ENCODE assay signal across 18 cellular contexts in genomic region chr15:89672221-89673161, GRCh38. TPM values are rescaled to one million over a fixed set of nuclear protein-coding genes. Genes with fewer than 3 reads are reported as not detected.
DNase-seq lines count a peak whose midpoint lies in the region; ATAC-seq, FAIRE-seq and TF ChIP-seq lines count a peak whose summit lies in the region.
"Had no signal": no experiment of that assay in that cellular context is flagged by ENCODE, and none has a peak within 500 bp of the region (broad histone marks: within the 10 kb centered on the region; RNA-seq: fewer than 3 reads in every experiment).

No MANE protein-coding gene starts in this region.

- H3K27me3 ChIP-seq in SJCRH30: 0 out of 2 replicates have a peak, but pooled peaks cover 3% of the 10 kb centered on the region
- no peaks in the 10 kb centered on the region for H3K27me3 ChIP-seq in pancreas

- intact Hi-C loops in pancreas (cut with DNase I): no loop called here

- no peaks in the 10 kb centered on the region for H3K36me3 ChIP-seq in SJCRH30
- H3K36me3 ChIP-seq in pancreas: no peaks in the 10 kb centered on the region

- no peak for ATAC-seq in pancreas
- ATAC-seq: mucosa of descending colon had no signal

- TF ChIP-seq CTCF in GM13976 (IDR thresholded peaks at IDR 0.05; ENCODE audit: borderline replicate concordance, control extremely low read depth, extremely low read depth, insufficient read depth, missing control alignments) (no peak), fibroblast of the aortic adventitia (IDR thresholded peaks at IDR 0.05; ENCODE audit: insufficient read depth, low read length) (no peak), pancreas (IDR thresholded peaks at IDR 0.05) (no peak)

- no peaks in the 10 kb centered on the region for H3K9me3 ChIP-seq in SJCRH30 (replicated peaks)
- H3K9me3 ChIP-seq in pancreas: no peaks in the 10 kb centered on the region
- H3K9me3 ChIP-seq: mucosa of descending colon had no signal

- 94% methylated on average over 12 of the region's 12 CpGs for WGBS in pancreas, 2 donors

- H3K4me3 ChIP-seq in fibroblast of the aortic adventitia (ENCODE audit: low read depth, low read length): no peak overlapping the region
- H3K4me3 ChIP-seq in SJCRH30: no peak overlapping the region
- H3K4me3 ChIP-seq in pancreas: no peak overlapping the region
- H3K4me3 ChIP-seq: mucosa of descending colon, skin epidermis had no signal

- H3K4me1 ChIP-seq in SJCRH30: no peaks in the 10 kb centered on the region
- H3K4me1 ChIP-seq in pancreas: no peaks in the 10 kb centered on the region

- in situ Hi-C loops in GM13976 (cut with MboI; ENCODE audit: low sequenced_read_pairs, unreplicated experiment): no loop called here

- FAIRE-seq in pancreas (lab: Jason Lieb, UNC): no peak

- DNase-seq in GM13976 (ENCODE audit: low spot score): peak; percentile 19
- DNase-seq in fibroblast of the aortic adventitia (ENCODE audit: low read depth): peak; percentile 88
- DNase-seq in superior temporal gyrus (ENCODE audit: extremely low spot score): peak; percentile 26
- no peak for DNase-seq in NCI-H2171 (lab: John Stamatoyannopoulos, UW)
- DNase-seq in SJCRH30: no peak
- no peak for DNase-seq in pancreas
- no peak for DNase-seq in occipital lobe (lab: John Stamatoyannopoulos, UW)
- DNase-seq: activated CD4-positive, alpha-beta T cell treated with anti-CD3 and anti-CD28 coated beads, Interleukin-2, amount 50 U/mL, for 4 hours; activated T-cell treated with anti-CD3 and anti-CD28 coated beads, Interleukin-2, amount 50 U/mL, for 4 hours; cerebellar nuclear complex; hippocampal formation; SIG-M5; stimulated activated naive CD4-positive, alpha-beta T cell had no signal

- H3K27ac ChIP-seq in angular gyrus (ENCODE audit: low read depth, low read length) (peak overlapping the region; percentile 19), SJCRH30 (no peak overlapping the region), pancreas (no peak overlapping the region)
- H3K27ac ChIP-seq: epithelial cell of prostate, skin epidermis had no signal

RNA-seq across cellular contexts. Expression of gene PLIN1, which starts 6.7 kb away (rescaled TPM):
- total RNA-seq in fibroblast of the aortic adventitia (ENCODE audit: low replicate concordance) (0.27 and 0.41 TPM in 2 replicates), pancreas (10 to 100 TPM in 1 of 6 donors, 1 to 10 TPM in 2, under 1 TPM in 3; 0.47 to 21.2 (median 1.6) TPM), occipital lobe (0.47 TPM)
- total RNA-seq in SJCRH30 (2014; rRNA removed; shearing (Covaris generic)): not detected in 2 replicates
- polyA plus RNA-seq in pancreas: 10 to 100 TPM in 1 of 2 donors, 1 to 10 TPM in 1; 4.1 to 19.0 TPM

RNA-seq across cellular contexts. Expression of gene KIF7, which starts 17.2 kb away (rescaled TPM):
- total RNA-seq in fibroblast of the aortic adventitia (ENCODE audit: low replicate concordance) (10.6 and 22.1 TPM in 2 replicates), pancreas (1 to 10 TPM in 1 of 6 donors, under 1 TPM in 5; 0.43 to 1.5 (median 0.63) TPM), occipital lobe (5.1 TPM)
- 5.0 TPM in 2 replicates for total RNA-seq in SJCRH30 (2014; rRNA removed; shearing (Covaris generic))
- polyA plus RNA-seq in pancreas: 1 to 10 TPM in 1 of 2 donors, under 1 TPM in 1; 0.66 to 1.3 TPM

RNA-seq across cellular contexts. Expression of gene PEX11A, which starts 18.1 kb away (rescaled TPM):
- total RNA-seq in fibroblast of the aortic adventitia (ENCODE audit: low replicate concordance): 8.7 and 13.0 TPM in 2 replicates
- total RNA-seq in SJCRH30 (2014; rRNA removed; shearing (Covaris generic)): 1.4 and 2.0 TPM in 2 replicates
- 1 to 10 TPM; 4.8 to 6.5 (median 5.2) TPM for total RNA-seq in pancreas
- 10 to 100 TPM in 1 of 2 donors, 1 to 10 TPM in 1; 4.4 to 10.1 TPM for polyA plus RNA-seq in pancreas
- total RNA-seq in occipital lobe: 14.5 TPM

RNA-seq across cellular contexts. Expression of gene WDR93, which starts 18.1 kb away (rescaled TPM):
- 0.09 and 0.49 TPM in 2 replicates for total RNA-seq in fibroblast of the aortic adventitia (ENCODE audit: low replicate concordance)
- total RNA-seq in SJCRH30 (2014; rRNA removed; shearing (Covaris generic)): not detected in 2 replicates
- under 1 TPM in 5 of 6 donors, not detected in 1; 0.09 to 0.31 (median 0.15) TPM for total RNA-seq in pancreas
- polyA plus RNA-seq in pancreas: under 1 TPM; 0.11 to 0.92 TPM
- 0.31 TPM for total RNA-seq in occipital lobe
- total RNA-seq: activated naive CD8-positive, alpha-beta T cell treated with anti-CD3 and anti-CD28 coated beads for 36 hours; activated T-cell treated with anti-CD3 and anti-CD28 coated beads, Interleukin-2, amount 50 U/mL, for 4 hours had no signal

Comparison
In these comparisons a context has a peak if more than half of its experiments do, and no peak if none do; other contexts are left out.
1. DNase-seq: peak in GM13976 (single experiment), fibroblast of the aortic adventitia (single experiment) and superior temporal gyrus (single experiment); none in NCI-H2171 (single experiment), SJCRH30 (0 of 2), pancreas (0 of 6) and occipital lobe (single experiment).